ENCODE assay signal across 22 cellular contexts in genomic region chr6:39772559-39773283, GRCh38. TPM values are rescaled to one million over a fixed set of nuclear protein-coding genes. Genes with fewer than 3 reads are reported as not detected.
DNase-seq lines count a peak whose midpoint lies in the region; ATAC-seq and TF ChIP-seq lines count a peak whose summit lies in the region.
"Had no signal": no experiment of that assay in that cellular context is flagged by ENCODE, and none has a peak within 500 bp of the region (broad histone marks: within the 10 kb centered on the region; RNA-seq: fewer than 3 reads in every experiment).

No MANE protein-coding gene starts in this region.

- no peak for TF ChIP-seq EP300 in transverse colon (IDR thresholded peaks at IDR 0.05; ENCODE audit: low read depth)

- in situ Hi-C loops in transverse colon (cut with MboI; ENCODE audit: low pct_ligation_motif_present in 1 of 4, low pct_unique_long_range_greater_than_20kb in 1 of 4, low sequenced_read_pairs in 3 of 4): no loop called here
- in situ Hi-C loops in GM13976 (cut with MboI; ENCODE audit: low sequenced_read_pairs, unreplicated experiment): no loop called here

- no peaks in the 10 kb centered on the region for H3K9me3 ChIP-seq in muscle layer of duodenum (ENCODE audit: control insufficient read depth in 1 of 2, low read length in 2 of 2)
- H3K9me3 ChIP-seq in transverse colon: no peaks in the 10 kb centered on the region
- H3K9me3 ChIP-seq: BLaER1 treated with 17β-estradiol and CSF1 and Interleukin-3, amounts not matched to agents 10 nM and 100 nM; Caco-2; colonic mucosa; heart left ventricle; thyroid gland had no signal

- TF ChIP-seq CTCF in dorsolateral prefrontal cortex (IDR thresholded peaks at IDR 0.05 in 54 of 56, conservative IDR thresholded peaks at IDR 0.05 in 2 of 56; ENCODE audit: low read depth in 1 of 56, partially characterized antibody in 56 of 56) (no peak), transverse colon (IDR thresholded peaks at IDR 0.05) (no peak), GM13976 (IDR thresholded peaks at IDR 0.05; ENCODE audit: borderline replicate concordance, control extremely low read depth, extremely low read depth, insufficient read depth, missing control alignments) (no peak)

- TF ChIP-seq POLR2A in transverse colon (IDR thresholded peaks at IDR 0.05) (no peak), erythroblast (IDR thresholded peaks at IDR 0.05; ENCODE audit: low read length) (no peak)

- no peak overlapping the region for H3K4me3 ChIP-seq in dorsolateral prefrontal cortex
- H3K4me3 ChIP-seq in muscle layer of duodenum (ENCODE audit: low read depth in 1 of 2, low read length in 2 of 2): no peak overlapping the region
- no peak overlapping the region for H3K4me3 ChIP-seq in transverse colon
- H3K4me3 ChIP-seq: BLaER1 treated with 17β-estradiol and CSF1 and Interleukin-3, amounts not matched to agents 10 nM and 100 nM; colonic mucosa; heart left ventricle; thyroid gland had no signal

- H3K27ac ChIP-seq in dorsolateral prefrontal cortex (peak overlapping the region in 45 of 59 donors; percentile 8 to 100 (median 95)), muscle layer of duodenum (ENCODE audit: low read length) (peak overlapping the region; percentile 26), transverse colon (peak overlapping the region in 3 of 4 donors; percentile 54 to 74 (median 57))
- H3K27ac ChIP-seq: BLaER1 treated with 17β-estradiol and CSF1 and Interleukin-3, amounts not matched to agents 10 nM and 100 nM; colonic mucosa; heart left ventricle; thyroid gland had no signal

- intact Hi-C loops in dorsolateral prefrontal cortex (cut with DNase I) (loop anchor here in 1 of 2 donors (5.0 kb wide), 1 partner anchor 105 kb away; no protein-coding TSS in a partner anchor), transverse colon (cut with DNase I; ENCODE audit: low total_unique reads) (no loop called here)

- H3K36me3 ChIP-seq in muscle layer of duodenum (ENCODE audit: control insufficient read depth in 1 of 2, insufficient read depth in 2 of 2, low read length in 2 of 2): no peaks in the 10 kb centered on the region
- no peaks in the 10 kb centered on the region for H3K36me3 ChIP-seq in transverse colon
- H3K36me3 ChIP-seq: BLaER1 treated with 17β-estradiol and CSF1 and Interleukin-3, amounts not matched to agents 10 nM and 100 nM; colonic mucosa; heart left ventricle; thyroid gland had no signal

- no peak for ATAC-seq in GM21717 (IDR thresholded peaks at IDR 0.05; ENCODE audit: unreplicated experiment)
- ATAC-seq: HCT116; heart left ventricle; left ventricle myocardium superior; stimulated activated memory B cell treated with anti-CD40 and anti-IgM and Interleukin-4, amounts not matched to agents 10 μg/mL and 1 μg/mL and 100 μg/mL, for 72 hours; WTC11 had no signal

- 68% methylated on average over 4 to 6 of the region's 6 CpGs for WGBS in transverse colon (ENCODE audit: low coverage in 1 of 2), 2 donors

- H3K27me3 ChIP-seq in dorsolateral prefrontal cortex: peaks cover 0 to 7% (median 0%) of the 10 kb centered on the region in 45 donors
- no peaks in the 10 kb centered on the region for H3K27me3 ChIP-seq in muscle layer of duodenum (ENCODE audit: low read depth, low read length)
- no peaks in the 10 kb centered on the region for H3K27me3 ChIP-seq in transverse colon
- H3K27me3 ChIP-seq: BLaER1 treated with 17β-estradiol and CSF1 and Interleukin-3, amounts not matched to agents 10 nM and 100 nM; colonic mucosa; heart left ventricle; thyroid gland had no signal

- peaks cover 2 to 15% of the 10 kb centered on the region in 2 donors for H3K4me1 ChIP-seq in muscle layer of duodenum (ENCODE audit: control insufficient read depth in 1 of 2, insufficient read depth in 2 of 2, low read length in 2 of 2)
- H3K4me1 ChIP-seq in transverse colon: no peaks in the 10 kb centered on the region
- H3K4me1 ChIP-seq: BLaER1 treated with 17β-estradiol and CSF1 and Interleukin-3, amounts not matched to agents 10 nM and 100 nM; Caco-2; colonic mucosa; thyroid gland had no signal

- DNase-seq in GM04504 (ENCODE audit: low read depth): peak; percentile 58
- no peak for DNase-seq in dorsolateral prefrontal cortex
- no peak for DNase-seq in transverse colon
- DNase-seq in GM13976 (ENCODE audit: low spot score): no peak
- no peak for DNase-seq in ecto neural progenitor cell (ENCODE audit: low spot score)
- DNase-seq in erythroblast (lab: John Stamatoyannopoulos, UW): no peak
- DNase-seq: Caco-2; colonic mucosa; heart left ventricle; left ventricle myocardium superior; NCI-H187; NCI-H748 treated with DMSO at 0.1 percent for 48 hours; posterior cingulate gyrus; stimulated activated CD4-positive, alpha-beta T cell treated with anti-CD3 and anti-CD28 coated beads, Interleukin-2, amount 100 ng/mL, for 24 hours; thyroid gland had no signal

RNA-seq across cellular contexts. Expression of gene DAAM2, which starts 19.5 kb away (rescaled TPM):
- total RNA-seq in dorsolateral prefrontal cortex: 100 to 1,000 TPM in 95 of 120 experiments, 10 to 100 TPM in 25; 43.8 to 450 (median 152) TPM
- 10 to 100 TPM; 15.7 to 31.6 (median 20.7) TPM for total RNA-seq in transverse colon
- total RNA-seq: Caco-2 had no signal

RNA-seq across cellular contexts. Expression of gene KIF6, which starts 47.5 kb away (rescaled TPM):
- total RNA-seq in dorsolateral prefrontal cortex (10 to 100 TPM in 77 of 120 experiments, 1 to 10 TPM in 43; 3.2 to 34.6 (median 11.4) TPM), transverse colon (10 to 100 TPM in 1 of 4 donors, under 1 TPM in 2, not detected in 1; 0.14 to 46.6 (median 0.48) TPM)
- total RNA-seq: Caco-2, mononuclear cell had no signal

Comparison
In these comparisons a context has a peak if more than half of its experiments do, and no peak if none do; other contexts are left out.
1. H3K27ac ChIP-seq: peak in every context shown above with its lines; median percentile 95 in dorsolateral prefrontal cortex; 57 in transverse colon; 26 in muscle layer of duodenum.